Comparison of ENCODE assay signal across 26 cellular contexts in genomic region chr9:17476401-17476800, GRCh38.
DNase-seq lines count a peak whose midpoint lies in the region; ATAC-seq and TF ChIP-seq lines count a peak whose summit lies in the region.
"Had no signal": no experiment of that assay in that cellular context is flagged by ENCODE, and none has a peak within 500 bp of the region (broad histone marks: within the 10 kb centered on the region; RNA-seq: fewer than 3 reads in every experiment).

No MANE protein-coding gene starts in this region.

- no peak for DNase-seq in transverse colon
- no peak for DNase-seq in NCI-H510A (lab: John Stamatoyannopoulos, UW)
- no peak for DNase-seq in NCI-H526 treated with DMSO at 0.1 percent for 48 hours (lab: John Stamatoyannopoulos, UW)
- DNase-seq: activated CD4-positive, alpha-beta T cell treated with anti-CD3 and anti-CD28 coated beads, Interleukin-2, amount 50 U/mL, for 1 hour; activated CD8-positive, alpha-beta memory T cell treated with anti-CD3 and anti-CD28 coated beads, Interleukin-2, amount 10 ng/mL, durations not matched to agents 7 days and 5 days; activated naive CD4-positive, alpha-beta T cell treated with anti-CD3 and anti-CD28 coated beads, Interleukin-2, amount 10 ng/mL, durations not matched to agents 7 days and 5 days; colonic mucosa; effector memory CD4-positive, alpha-beta T cell; Karpas-422; left cardiac atrium; mesendoderm; MV-4-11; naive B cell; NCI-H1694 treated with DMSO at 0.1 percent for 48 hours; NCI-H69; SK-N-SH; stimulated activated naive CD8-positive, alpha-beta T cell treated with anti-CD3 and anti-CD28 coated beads, Interleukin-15, amount 100 ng/mL, for 72 hours; thyroid gland had no signal

- no peak for TF ChIP-seq CTCF in transverse colon (IDR thresholded peaks at IDR 0.05)

- H3K9me3 ChIP-seq in transverse colon, result no peaks in the 10 kb centered on the region
- H3K9me3 ChIP-seq: colonic mucosa, esophagus muscularis mucosa, prostate gland, SK-N-SH, thyroid gland had no signal

- H3K4me3 ChIP-seq in transverse colon, result no peak overlapping the region
- H3K4me3 ChIP-seq: colonic mucosa, esophagus muscularis mucosa, GM23338, prostate gland, thyroid gland had no signal

- H3K27ac ChIP-seq in transverse colon, result no peak overlapping the region
- H3K27ac ChIP-seq: colonic mucosa, esophagus muscularis mucosa, prostate gland, thyroid gland, VCaP had no signal

- in situ Hi-C loops in transverse colon (cut with MboI; ENCODE audit: low pct_ligation_motif_present in 1 of 4, low pct_unique_long_range_greater_than_20kb in 1 of 4, low sequenced_read_pairs in 3 of 4), result no loop called here

- H3K27me3 ChIP-seq in transverse colon, result no peaks in the 10 kb centered on the region
- H3K27me3 ChIP-seq: colonic mucosa, esophagus muscularis mucosa, thyroid gland had no signal

- no peaks in the 10 kb centered on the region for H3K4me1 ChIP-seq in transverse colon
- H3K4me1 ChIP-seq: colonic mucosa, esophagus muscularis mucosa, prostate gland, thyroid gland had no signal

- TF ChIP-seq POLR2A in transverse colon (IDR thresholded peaks at IDR 0.05), result no peak

- peak; percentile 87 for ATAC-seq in GM19324 (IDR thresholded peaks at IDR 0.05; ENCODE audit: low FRiP score, unreplicated experiment)
- ATAC-seq in HG02642 (IDR thresholded peaks at IDR 0.05; ENCODE audit: poor library complexity, unreplicated experiment), result peak; percentile 52
- peak; percentile 54 for ATAC-seq in HG03175 (IDR thresholded peaks at IDR 0.05; ENCODE audit: unreplicated experiment)
- ATAC-seq in GM21381 (IDR thresholded peaks at IDR 0.05; ENCODE audit: unreplicated experiment), result no peak
- ATAC-seq: activated CD8-positive, alpha-beta memory T cell treated with anti-CD3 and anti-CD28 coated beads, Interleukin-2, amount 10 ng/mL, durations not matched to agents 7 days and 5 days; GM23338; left cardiac atrium; stimulated activated naive CD8-positive, alpha-beta T cell treated with anti-CD3 and anti-CD28 coated beads, Interleukin-15, amount 100 ng/mL, for 72 hours had no signal

- intact Hi-C loops in transverse colon (cut with DNase I; ENCODE audit: low total_unique reads), result no loop called here

- no peaks in the 10 kb centered on the region for H3K36me3 ChIP-seq in transverse colon
- H3K36me3 ChIP-seq: colonic mucosa, esophagus muscularis mucosa, prostate gland, thyroid gland had no signal

- TF ChIP-seq EP300 in transverse colon (IDR thresholded peaks at IDR 0.05; ENCODE audit: low read depth), result no peak
